Comparison of ENCODE assay signal across 17 cellular contexts in the genomic region with DNA sequence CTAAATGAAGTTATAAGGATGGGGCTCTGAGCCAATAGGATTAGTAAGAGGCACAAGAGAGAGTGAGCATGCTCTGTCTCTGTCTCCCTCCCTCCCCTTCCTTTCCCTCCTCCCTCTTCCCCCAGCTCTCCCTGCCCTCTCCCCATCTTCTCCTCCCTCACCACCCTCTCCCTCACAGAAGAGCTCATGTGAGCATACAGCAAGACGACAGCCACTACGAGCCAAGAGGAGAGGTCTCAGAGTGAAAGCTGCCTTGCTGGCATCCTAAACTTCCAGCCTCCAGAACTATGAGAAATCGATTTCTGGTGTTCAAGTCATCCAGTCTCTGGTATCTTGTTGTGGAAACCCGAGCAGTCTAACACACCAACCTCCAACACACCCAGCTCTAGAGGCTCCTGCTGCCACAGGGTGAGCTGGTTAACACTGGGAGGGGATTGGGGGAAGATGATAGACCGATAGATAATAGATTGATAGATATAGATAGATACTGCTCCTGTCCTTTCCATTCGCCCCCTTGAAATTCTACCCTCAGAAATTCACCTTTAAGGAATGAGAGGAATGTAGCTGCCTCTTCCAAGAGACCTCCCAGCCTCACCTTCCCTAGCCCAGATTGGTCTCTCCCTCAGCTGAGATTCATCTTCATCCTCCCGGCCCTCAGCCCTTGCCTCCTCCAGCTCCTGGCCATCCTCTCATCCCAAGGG. TPM values are rescaled to one million over a fixed set of nuclear protein-coding genes. Genes with fewer than 3 reads are reported as not detected.
DNase-seq lines count a peak whose midpoint lies in the region; ATAC-seq, FAIRE-seq and TF ChIP-seq lines count a peak whose summit lies in the region.
"Had no signal": no experiment of that assay in that cellular context is flagged by ENCODE, and none has a peak within 500 bp of the region (broad histone marks: within the 10 kb centered on the region; RNA-seq: fewer than 3 reads in every experiment).

No MANE protein-coding gene starts in this region.

- no peak overlapping the region for H3K9ac ChIP-seq in HepG2 (ENCODE audit: insufficient read depth, low read depth, low read length)

- TF ChIP-seq EP300 in HepG2 (IDR thresholded peaks at IDR 0.05; ENCODE audit: low read depth in 2 of 2, low read length in 2 of 2) (no peak), HepG2 (CRISPR knock-in tag; IDR thresholded peaks at IDR 0.05; ENCODE audit: borderline replicate concordance) (no peak)

- intact Hi-C loops in HepG2 (cut with micrococcal nuclease; ENCODE audit: unreplicated experiment) (no loop called here), right lobe of liver (cut with DNase I) (no loop called here)

- 2% methylated on average over 7 of the region's 7 CpGs for WGBS in HepG2 (ENCODE audit: low lambda C conversion rate)
- 58% methylated on average over 6 of the region's 7 CpGs for WGBS in right lobe of liver (ENCODE audit: insufficient coverage, low coverage, low lambda C conversion rate, missing lambda C conversion rate)
- 51 to 68% methylated on average over 3 of the region's 7 CpGs for whole genome bisulfite sequencing in mesodermal cell (ENCODE audit: insufficient coverage in 2 of 2), 2 experiments

- H3K4me3 ChIP-seq in HepG2 (replicated peaks in 1 of 3; ENCODE audit: insufficient read depth in 1 of 3, low read depth in 2 of 3, low read length in 3 of 3) (no peak overlapping the region), right lobe of liver (no peak overlapping the region), coronary artery (no peak overlapping the region), mesodermal cell (ENCODE audit: extremely low read depth, insufficient read depth, low read length, poor library complexity, severe bottlenecking) (no peak overlapping the region), brain microvascular endothelial cell (ENCODE audit: low read depth, low read length) (no peak overlapping the region)
- H3K4me3 ChIP-seq: body of pancreas, hepatocyte, lower lobe of right lung, tibial nerve had no signal

- in situ Hi-C loops in HepG2 (cut with HindIII; ENCODE audit: extremely low pct_ligation_motif_present, low pct_unique_long_range_greater_than_20kb): no loop called here
- in situ Hi-C loops in brain microvascular endothelial cell (cut with HindIII; ENCODE audit: low pct_ligation_motif_present, low sequenced_read_pairs): no loop called here

- H3K9me3 ChIP-seq in HepG2 (ENCODE audit: low read length) (no peaks in the 10 kb centered on the region), right lobe of liver (no peaks in the 10 kb centered on the region), mesodermal cell (ENCODE audit: control insufficient read depth, low read length) (no peaks in the 10 kb centered on the region)
- H3K9me3 ChIP-seq: body of pancreas, Caco-2, lower lobe of right lung had no signal

- H3K27ac ChIP-seq in HepG2 (ENCODE audit: extremely low read length, insufficient read depth, low read length): no peak overlapping the region
- no peak overlapping the region for H3K27ac ChIP-seq in right lobe of liver
- H3K27ac ChIP-seq in coronary artery: peak overlapping the region; percentile 80 to 89
- peak overlapping the region; percentile 45 for H3K27ac ChIP-seq in mesodermal cell (ENCODE audit: low read depth, low read length, severe bottlenecking)
- H3K27ac ChIP-seq in brain microvascular endothelial cell: no peak overlapping the region
- H3K27ac ChIP-seq: body of pancreas, hepatocyte, lower lobe of right lung had no signal

- TF ChIP-seq RAD21 in HepG2 (CRISPR knock-in tag; IDR thresholded peaks at IDR 0.05): no peak

- no peaks in the 10 kb centered on the region for H3K79me2 ChIP-seq in HepG2 (ENCODE audit: insufficient read depth, low read length)
- H3K79me2 ChIP-seq: hepatocyte had no signal

- ATAC-seq in HepG2: no peak
- no peak for ATAC-seq in right lobe of liver
- no peak for ATAC-seq in GM21737 (IDR thresholded peaks at IDR 0.05; ENCODE audit: unreplicated experiment)

- no peaks in the 10 kb centered on the region for H4K20me1 ChIP-seq in HepG2 (ENCODE audit: insufficient read depth, low read length)

- no peak for FAIRE-seq in HepG2 (lab: Jason Lieb, UNC)
- FAIRE-seq in urothelium cell line (lab: Jason Lieb, UNC): peak; percentile 97

- H3K4me1 ChIP-seq in HepG2 (ENCODE audit: insufficient read depth, low read length): peaks cover 28% of the 10 kb centered on the region
- no peaks in the 10 kb centered on the region for H3K4me1 ChIP-seq in right lobe of liver
- peaks cover 21% of the 10 kb centered on the region for H3K4me1 ChIP-seq in mesodermal cell (ENCODE audit: control insufficient read depth, insufficient read depth, low read length, poor library complexity, severe bottlenecking)
- H3K4me1 ChIP-seq: body of pancreas had no signal

- DNase-seq in HepG2 (ENCODE audit: low spot score): no peak
- DNase-seq in right lobe of liver: no peak
- no peak for DNase-seq in coronary artery (ENCODE audit: low spot score)
- peak; percentile 62 for DNase-seq in urothelium cell line (ENCODE audit: low spot score)
- no peak for DNase-seq in brain microvascular endothelial cell
- DNase-seq in NCI-H748 treated with DMSO at 0.1 percent for 48 hours (lab: John Stamatoyannopoulos, UW): no peak
- DNase-seq: activated CD4-positive, alpha-beta T cell treated with anti-CD3 and anti-CD28 coated beads, Interleukin-2, amount 50 U/mL, for 4 hours; Caco-2; lower lobe of right lung; NCI-H1092; NCI-H446 treated with DMSO at 0.1 percent for 48 hours; stimulated activated CD4-positive, alpha-beta T cell treated with anti-CD3 and anti-CD28 coated beads, Interleukin-15, amount 100 ng/mL, for 24 hours had no signal

- CTCF ChIA-PET in HepG2 (lab: Yijun Ruan, JAX; ENCODE audit: low intra/inter-chr PET ratio, low total read pairs): no interaction called here

- H3K36me3 ChIP-seq in HepG2 (replicated peaks in 1 of 2; ENCODE audit: control insufficient read depth in 1 of 2, insufficient read depth in 2 of 2, low read length in 2 of 2): no peaks in the 10 kb centered on the region
- H3K36me3 ChIP-seq in right lobe of liver: no peaks in the 10 kb centered on the region
- H3K36me3 ChIP-seq in mesodermal cell (ENCODE audit: control insufficient read depth, insufficient read depth, low read length): no peaks in the 10 kb centered on the region
- H3K36me3 ChIP-seq in brain microvascular endothelial cell (replicated peaks): no peaks in the 10 kb centered on the region
- H3K36me3 ChIP-seq: lower lobe of right lung, tibial nerve had no signal

- TF ChIP-seq POLR2A in HepG2 (IDR thresholded peaks at IDR 0.05; ENCODE audit: insufficient read depth in 1 of 2, low read depth in 2 of 2, low read length in 2 of 2) (no peak), right lobe of liver (IDR thresholded peaks at IDR 0.05) (no peak)

- BruUV-seq in HepG2 (replicated peaks; lab: Mats Ljungman, UMichigan): no TSS peak

- H2AFZ ChIP-seq in HepG2 (ENCODE audit: low read length): no peak overlapping the region
- H2AFZ ChIP-seq: hepatocyte had no signal

- POLR2A ChIA-PET in HepG2 (lab: Yijun Ruan, JAX): interaction anchor here (1.0 to 1.6 kb wide), 2 partner anchors 25 to 27 kb away, joined by 3 to 4 read pairs; no protein-coding TSS in a partner anchor

- peaks cover 0 to 26% of the 10 kb centered on the region in 2 experiments; a peak in 3 of 5 replicates for H3K27me3 ChIP-seq in HepG2 (ENCODE audit: control insufficient read depth in 1 of 2, insufficient read depth in 2 of 2, low read length in 2 of 2)
- H3K27me3 ChIP-seq in right lobe of liver: no peaks in the 10 kb centered on the region
- no peaks in the 10 kb centered on the region for H3K27me3 ChIP-seq in brain microvascular endothelial cell (replicated peaks)
- H3K27me3 ChIP-seq: body of pancreas, hepatocyte, tibial nerve had no signal

- no peak overlapping the region for H3K4me2 ChIP-seq in HepG2 (ENCODE audit: low read depth, low read length)
- H3K4me2 ChIP-seq: hepatocyte had no signal

- no peak for TF ChIP-seq CTCF in HepG2 (CRISPR knock-in tag; IDR thresholded peaks at IDR 0.05)
- TF ChIP-seq CTCF in right lobe of liver (IDR thresholded peaks at IDR 0.05): no peak
- no peak for TF ChIP-seq CTCF in coronary artery (IDR thresholded peaks at IDR 0.05)
- no peak for TF ChIP-seq CTCF in brain microvascular endothelial cell (IDR thresholded peaks at IDR 0.05; ENCODE audit: low read depth, low read length, missing control alignments)

TF ChIP-seq in HepG2, 621 proteins besides CTCF, POLR2A, EP300 and RAD21 (continues in another document):
- no peak for TF ChIP-seq ZFP36L2 (CRISPR knock-in tag; IDR thresholded peaks at IDR 0.05)

RNA-seq across cellular contexts. Expression of gene ACTN1, which starts 25.8 kb away (rescaled TPM):
- total RNA-seq in HepG2 (2016; rRNA removed; fragmentation: Illumina TruSeq; extraction: Trizol) (58.6 and 62.4 TPM in 2 replicates), right lobe of liver (100 to 1,000 TPM in 3 of 6 experiments, 10 to 100 TPM in 3; 53.1 to 145 (median 100) TPM)
- total RNA-seq in HepG2 (2016; cell fraction: cytosol; rRNA removed; fragmentation: Illumina TruSeq; extraction: Trizol; ENCODE audit: low read depth): 9.6 and 10.7 TPM in 2 replicates
- total RNA-seq in HepG2 (2016; cell fraction: insoluble cytoplasmic fraction; rRNA removed; fragmentation: Illumina TruSeq; extraction: Trizol): 55.0 and 63.6 TPM in 2 replicates
- 25.2 and 28.3 TPM in 2 replicates for total RNA-seq in HepG2 (2016; cell fraction: membrane; rRNA removed; fragmentation: Illumina TruSeq; extraction: Trizol)
- total RNA-seq in HepG2 (2016; cell fraction: nucleus; rRNA removed; fragmentation: Illumina TruSeq; extraction: Trizol): 62.9 and 75.6 TPM in 2 replicates
- polyA plus RNA-seq in HepG2 (2011; rRNA removed): 152 and 162 TPM in 2 replicates
- 97.7 and 136 TPM in 2 replicates for polyA plus RNA-seq in HepG2 (2011; cell fraction: cytosol; rRNA removed)
- polyA plus RNA-seq in HepG2 (2011; cell fraction: nucleus; rRNA removed): 162 and 195 TPM in 2 replicates
- polyA plus RNA-seq in HepG2 (2012): 109 and 118 TPM in 2 replicates
- 8.0 and 10.4 TPM in 2 replicates for polyA plus RNA-seq in HepG2 (2016; cell fraction: cytosol; fragmentation: Illumina TruSeq; extraction: Trizol; ENCODE audit: low read depth)
- polyA plus RNA-seq in HepG2 (2016; cell fraction: insoluble cytoplasmic fraction; fragmentation: Illumina TruSeq; extraction: Trizol; ENCODE audit: low read depth): 67.9 and 88.1 TPM in 2 replicates
- 15.3 and 18.8 TPM in 2 replicates for polyA plus RNA-seq in HepG2 (2016; cell fraction: membrane; fragmentation: Illumina TruSeq; extraction: Trizol; ENCODE audit: low read depth)
- 91.6 and 93.8 TPM in 2 replicates for polyA plus RNA-seq in HepG2 (2016; cell fraction: nucleus; fragmentation: Illumina TruSeq; extraction: Trizol; ENCODE audit: insufficient read depth, low read depth)
- 144 and 214 TPM in 2 replicates for polyA minus RNA-seq in HepG2 (2011; rRNA and poly(A)+ RNA removed; ENCODE audit: low replicate concordance)
- 167 and 168 TPM in 2 replicates for polyA minus RNA-seq in HepG2 (2011; cell fraction: cytosol; rRNA and poly(A)+ RNA removed)
- polyA minus RNA-seq in HepG2 (2011; cell fraction: nucleus; rRNA and poly(A)+ RNA removed): 119 and 126 TPM in 2 replicates
- 357 TPM for polyA plus RNA-seq in mesodermal cell (2013, experiment 1 of 2)
- 310 TPM for polyA plus RNA-seq in mesodermal cell (2013, experiment 2 of 2)

Comparison
In these comparisons a context has a peak if more than half of its experiments do, and no peak if none do; other contexts are left out.
1. H3K27ac ChIP-seq: peak in coronary artery (2 of 2) and mesodermal cell (single experiment); none in HepG2 (single experiment), right lobe of liver (0 of 3) and brain microvascular endothelial cell (single experiment).